10 cellular contexts compared by ENCODE assay signal in genomic region chr9:92381780-92382179, GRCh38. TPM values are rescaled to one million over a fixed set of nuclear protein-coding genes. Genes with fewer than 3 reads are reported as not detected.
"Had no signal": no experiment of that assay in that cellular context is flagged by ENCODE, and none has a peak within 500 bp of the region (broad histone marks: within the 10 kb centered on the region; RNA-seq: fewer than 3 reads in every experiment).

No MANE protein-coding gene starts in this region.

- FAIRE-seq: HepG2 had no signal

- DNase-seq: GOT3, H9, HCEC 1CT, KBM-7 had no signal

- ATAC-seq: HepG2 had no signal

- H3K4me2 ChIP-seq: KMS-11 had no signal

- H3K9me3 Mint-ChIP-seq: H9, IgD-negative memory B cell had no signal

- H3K4me3 Mint-ChIP-seq: H9, IgD-negative memory B cell had no signal

- H3K9ac ChIP-seq: KMS-11 had no signal

- H3K4me1 Mint-ChIP-seq: IgD-negative memory B cell had no signal

- H3K27me3 Mint-ChIP-seq: IgD-negative memory B cell had no signal

- H3K27ac Mint-ChIP-seq: H9, IgD-negative memory B cell had no signal

- H3K27ac ChIP-seq: HL-60, KMS-11 had no signal

RNA-seq across cellular contexts. Expression of gene OGN, which starts 22.6 kb away (rescaled TPM):
- total RNA-seq: H4, H9, HepG2, HT1080 had no signal
- polyA plus RNA-seq: HepG2 had no signal

RNA-seq across cellular contexts. Expression of gene OMD, which starts 42.5 kb away (rescaled TPM):
- total RNA-seq: H9, HepG2, HT1080 had no signal
- polyA plus RNA-seq: HepG2, IgD-negative memory B cell had no signal
